In the genomic region with DNA sequence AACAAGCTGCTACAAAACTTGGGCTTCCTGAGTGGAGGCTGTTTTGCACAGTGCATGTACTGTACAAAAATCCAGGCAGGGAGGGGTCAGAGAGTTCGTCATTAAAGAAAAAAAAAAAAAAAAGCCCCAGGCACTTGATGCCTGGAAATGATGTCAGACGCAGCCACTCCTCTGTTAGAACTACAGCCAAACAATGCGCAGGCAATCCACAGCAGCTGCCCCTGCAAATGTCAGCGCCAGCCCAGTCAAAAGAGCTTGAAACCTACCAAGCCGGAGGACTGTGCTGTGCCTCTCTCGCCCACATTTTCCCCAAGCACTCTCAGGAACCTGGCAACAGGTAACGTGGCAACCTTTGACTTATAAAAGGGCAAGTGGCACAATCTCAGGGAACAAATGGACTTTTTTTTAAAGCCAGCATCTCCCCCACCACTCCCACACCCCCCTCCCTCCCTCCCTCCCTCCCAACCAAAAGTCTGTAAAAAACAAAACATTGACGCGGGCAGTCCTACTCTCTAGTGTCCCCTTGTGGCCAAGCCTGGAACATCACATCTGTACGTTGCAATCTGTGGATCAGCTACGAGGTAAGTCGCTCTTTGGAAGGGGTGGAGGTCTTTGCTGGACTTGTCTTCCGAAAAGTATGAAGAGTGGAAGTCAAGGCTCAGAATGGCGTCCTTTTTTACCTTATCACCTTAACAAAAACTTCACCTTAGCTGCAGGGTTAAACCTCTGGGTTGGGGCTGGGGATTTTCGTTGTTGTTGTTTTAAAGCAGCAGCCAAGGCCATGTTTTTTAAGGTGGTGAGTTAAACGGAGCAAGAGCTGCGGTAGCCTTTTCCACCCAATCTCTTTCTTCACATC, we compare ENCODE assay signal across 1 cellular context.
TF ChIP-seq lines count a peak whose summit lies in the region.

No MANE protein-coding gene starts in this region.

TF ChIP-seq in HepG2, 621 proteins besides CTCF, POLR2A, EP300 and RAD21 (continued from another document):
- TF ChIP-seq, protein P1, sequence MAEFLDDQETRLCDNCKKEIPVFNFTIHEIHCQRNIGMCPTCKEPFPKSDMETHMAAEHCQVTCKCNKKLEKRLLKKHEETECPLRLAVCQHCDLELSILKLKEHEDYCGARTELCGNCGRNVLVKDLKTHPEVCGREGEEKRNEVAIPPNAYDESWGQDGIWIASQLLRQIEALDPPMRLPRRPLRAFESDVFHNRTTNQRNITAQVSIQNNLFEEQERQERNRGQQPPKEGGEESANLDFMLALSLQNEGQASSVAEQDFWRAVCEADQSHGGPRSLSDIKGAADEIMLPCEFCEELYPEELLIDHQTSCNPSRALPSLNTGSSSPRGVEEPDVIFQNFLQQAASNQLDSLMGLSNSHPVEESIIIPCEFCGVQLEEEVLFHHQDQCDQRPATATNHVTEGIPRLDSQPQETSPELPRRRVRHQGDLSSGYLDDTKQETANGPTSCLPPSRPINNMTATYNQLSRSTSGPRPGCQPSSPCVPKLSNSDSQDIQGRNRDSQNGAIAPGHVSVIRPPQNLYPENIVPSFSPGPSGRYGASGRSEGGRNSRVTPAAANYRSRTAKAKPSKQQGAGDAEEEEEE (CRISPR knock-in tag; IDR thresholded peaks at IDR 0.05; ENCODE audit: borderline replicate concordance): no peak
- TF ChIP-seq GFI1 (CRISPR knock-in tag; IDR thresholded peaks at IDR 0.05; ENCODE audit: borderline replicate concordance): peak; percentile 58; the same call in 1 of the 2 replicates
- peak; percentile 50 for TF ChIP-seq STAG1 (CRISPR knock-in tag; IDR thresholded peaks at IDR 0.05)
- no peak for TF ChIP-seq NFKB2 (CRISPR knock-in tag; IDR thresholded peaks at IDR 0.05; ENCODE audit: borderline replicate concordance)
- TF ChIP-seq, protein P2, sequence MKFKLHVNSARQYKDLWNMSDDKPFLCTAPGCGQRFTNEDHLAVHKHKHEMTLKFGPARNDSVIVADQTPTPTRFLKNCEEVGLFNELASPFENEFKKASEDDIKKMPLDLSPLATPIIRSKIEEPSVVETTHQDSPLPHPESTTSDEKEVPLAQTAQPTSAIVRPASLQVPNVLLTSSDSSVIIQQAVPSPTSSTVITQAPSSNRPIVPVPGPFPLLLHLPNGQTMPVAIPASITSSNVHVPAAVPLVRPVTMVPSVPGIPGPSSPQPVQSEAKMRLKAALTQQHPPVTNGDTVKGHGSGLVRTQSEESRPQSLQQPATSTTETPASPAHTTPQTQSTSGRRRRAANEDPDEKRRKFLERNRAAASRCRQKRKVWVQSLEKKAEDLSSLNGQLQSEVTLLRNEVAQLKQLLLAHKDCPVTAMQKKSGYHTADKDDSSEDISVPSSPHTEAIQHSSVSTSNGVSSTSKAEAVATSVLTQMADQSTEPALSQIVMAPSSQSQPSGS (CRISPR knock-in tag; IDR thresholded peaks at IDR 0.05): 0 out of 2 replicates have a peak, but pooled peaks have one; percentile 33
